8 cellular contexts compared by ENCODE assay signal in the genomic region with DNA sequence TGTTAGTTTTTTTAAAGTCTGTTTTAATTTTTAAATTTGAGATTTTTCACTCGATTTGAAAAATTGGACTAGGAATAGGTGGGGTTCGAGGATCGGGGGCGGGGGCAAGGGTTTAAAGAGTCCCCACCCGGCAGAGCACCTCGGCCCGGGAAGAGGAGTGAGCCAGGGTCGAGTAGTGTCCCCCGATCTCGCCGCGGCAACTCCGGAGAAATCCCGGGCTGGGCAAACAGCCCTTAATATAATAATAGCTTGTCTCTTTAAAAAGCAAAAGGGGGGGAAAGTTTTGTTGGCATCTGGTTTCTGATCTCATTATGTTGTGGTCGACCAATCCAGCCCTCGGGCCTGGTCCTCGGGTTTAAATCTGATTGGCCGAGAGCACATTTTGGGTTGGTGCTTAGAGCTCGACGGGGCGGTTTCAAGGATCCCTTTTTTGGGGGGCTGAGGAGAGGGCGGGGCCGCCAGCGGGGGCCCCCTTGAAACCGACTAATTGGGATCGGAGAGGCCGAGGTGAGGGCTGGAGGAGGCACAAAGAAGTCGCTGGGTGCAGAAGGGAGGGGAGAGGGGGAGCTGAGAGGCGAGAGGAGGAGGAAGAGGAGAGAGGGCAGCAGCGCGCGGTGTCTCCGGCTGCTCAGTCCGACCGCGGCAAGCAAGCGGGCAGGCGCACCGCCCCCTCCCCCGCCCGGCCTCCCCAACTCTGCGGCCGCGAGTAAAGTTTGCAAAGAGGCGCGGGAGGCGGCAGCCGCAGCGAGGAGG. TPM values are rescaled to one million over a fixed set of nuclear protein-coding genes. Genes with fewer than 3 reads are reported as not detected.
DNase-seq lines count a peak whose midpoint lies in the region; ATAC-seq and TF ChIP-seq lines count a peak whose summit lies in the region.

Gene FZD2 (plus strand): TSS at position 631 of the 753 bp plus-strand sequence. CDS start 205 bp downstream, outside the sequence.

- peaks cover 3% of the 10 kb centered on the region for H3K4me1 ChIP-seq in endodermal cell (ENCODE audit: control insufficient read depth, insufficient read depth, low read length)

- peak within 1 kb of the TSS; percentile 98 for H3K27ac ChIP-seq in endodermal cell (ENCODE audit: low read depth, low read length)

- peaks cover 68% of the 10 kb centered on the region for H3K27me3 Mint-ChIP-seq in activated CD4-positive, alpha-beta memory T cell treated with anti-CD3 and anti-CD28 coated beads for 36 hours
- H3K27me3 Mint-ChIP-seq in endodermal cell (ENCODE audit: insufficient read depth): peaks cover 48% of the 10 kb centered on the region

- H3K4me3 Mint-ChIP-seq in activated CD4-positive, alpha-beta memory T cell treated with anti-CD3 and anti-CD28 coated beads for 36 hours: peak within 1 kb of the TSS; percentile 74
- peak within 1 kb of the TSS; percentile 83 for H3K4me3 Mint-ChIP-seq in endodermal cell

- CTCF ChIA-PET in activated CD4-positive, alpha-beta memory T cell treated with anti-CD3 and anti-CD28 coated beads for 36 hours (lab: Charles Lee): interaction anchor here (1.6 kb wide), 1 partner anchor 24 kb away, joined by 6 read pairs; no protein-coding TSS in a partner anchor

- H3K36me3 Mint-ChIP-seq in activated CD4-positive, alpha-beta memory T cell treated with anti-CD3 and anti-CD28 coated beads for 36 hours: peaks cover 2% of the 10 kb centered on the region
- peaks cover 10% of the 10 kb centered on the region for H3K36me3 Mint-ChIP-seq in endodermal cell (ENCODE audit: low read depth)

- ATAC-seq in HG03280 (IDR thresholded peaks at IDR 0.05; ENCODE audit: unreplicated experiment) (peak; percentile 61), GM19455 (IDR thresholded peaks at IDR 0.05; ENCODE audit: unreplicated experiment) (no peak)

- POLR2A ChIA-PET in activated CD4-positive, alpha-beta memory T cell treated with anti-CD3 and anti-CD28 coated beads for 36 hours (lab: Charles Lee): no interaction called here

- TF ChIP-seq CTCF in endodermal cell (conservative IDR thresholded peaks at IDR 0.05): no peak

- no peaks in the 10 kb centered on the region for H3K9me3 ChIP-seq in endodermal cell (ENCODE audit: control insufficient read depth, low read length)

- intact Hi-C loops in activated CD4-positive, alpha-beta memory T cell treated with anti-CD3 and anti-CD28 coated beads for 36 hours (cut with micrococcal nuclease): no loop called here

- H3K9ac ChIP-seq in endodermal cell (ENCODE audit: extremely low read depth, low read length, poor library complexity, severe bottlenecking): peak within 1 kb of the TSS; percentile 79

- 0 to 2% methylated on average over 14 to 48 of the region's 49 CpGs for WGBS in endodermal cell (ENCODE audit: insufficient coverage in 1 of 2, insufficient read length in 1 of 2), 2 experiments

- H3K4me1 Mint-ChIP-seq in activated CD4-positive, alpha-beta memory T cell treated with anti-CD3 and anti-CD28 coated beads for 36 hours (ENCODE audit: low read depth): peaks cover 25% of the 10 kb centered on the region
- H3K4me1 Mint-ChIP-seq in endodermal cell: peaks cover 39% of the 10 kb centered on the region

- H3K9me3 Mint-ChIP-seq in activated CD4-positive, alpha-beta memory T cell treated with anti-CD3 and anti-CD28 coated beads for 36 hours: no peaks in the 10 kb centered on the region
- H3K9me3 Mint-ChIP-seq in endodermal cell: peaks cover 10% of the 10 kb centered on the region

- peak within 1 kb of the TSS; percentile 93 for H3K4me3 ChIP-seq in endodermal cell (ENCODE audit: low read length)

- DNase-seq in DMS79 (lab: John Stamatoyannopoulos, UW) (peak; percentile 90), NCI-H460 (ENCODE audit: extremely low read depth, low read depth) (peak; percentile 79), endodermal cell (peak; percentile 98), medulla oblongata (ENCODE audit: extremely low spot score) (peak; percentile 90)
- peak; percentile 54 for DNase-seq in activated CD4-positive, alpha-beta memory T cell treated with anti-CD3 and anti-CD28 coated beads for 36 hours
- DNase-seq in stimulated activated CD8-positive, alpha-beta memory T cell treated with anti-CD3 and anti-CD28 coated beads, Interleukin-4, amount 100 ng/mL, for 1 hour (ENCODE audit: low read depth in 2 of 2, low spot score in 1 of 2): peak; percentile 20 to 23

- H3K27ac Mint-ChIP-seq in activated CD4-positive, alpha-beta memory T cell treated with anti-CD3 and anti-CD28 coated beads for 36 hours: no peak within 1 kb of the TSS
- H3K27ac Mint-ChIP-seq in endodermal cell: peak within 1 kb of the TSS; percentile 98

- H3K27me3 ChIP-seq in endodermal cell (ENCODE audit: control insufficient read depth, insufficient read depth, low read length, poor library complexity, severe bottlenecking): peaks cover 14% of the 10 kb centered on the region

- no peaks in the 10 kb centered on the region for H3K36me3 ChIP-seq in endodermal cell (ENCODE audit: control insufficient read depth, insufficient read depth, low read length)

RNA-seq across cellular contexts. Expression of gene FZD2, which starts in this region (rescaled TPM):
- 1.7 and 2.0 TPM in 2 replicates for total RNA-seq in NCI-H460 (2014; rRNA removed; shearing (Covaris generic))
- 2.0 and 6.1 TPM in 2 replicates for polyA plus RNA-seq in NCI-H460 (2014; cell fraction: nucleus; rRNA removed)
- total RNA-seq in activated CD4-positive, alpha-beta memory T cell treated with anti-CD3 and anti-CD28 coated beads for 36 hours: not detected
- 10 to 100 TPM; 20.6 to 21.9 TPM for total RNA-seq in endodermal cell
- 65.2 TPM for polyA plus RNA-seq in endodermal cell (2013, experiment 1 of 2)
- 64.6 TPM for polyA plus RNA-seq in endodermal cell (2013, experiment 2 of 2)

Comparison
In these comparisons a context has a peak if more than half of its experiments do, and no peak if none do; other contexts are left out.
1. Peak in DNase-seq in activated CD4-positive, alpha-beta memory T cell treated with anti-CD3 and anti-CD28 coated beads for 36 hours; RNA of the gene not detected or under 1 TPM.
2. DNase-seq: peak in every context shown above with its lines; median percentile 98 in endodermal cell; 90 in DMS79; 90 in medulla oblongata; 79 in NCI-H460; 54 in activated CD4-positive, alpha-beta memory T cell treated with anti-CD3 and anti-CD28 coated beads for 36 hours; 22 in stimulated activated CD8-positive, alpha-beta memory T cell treated with anti-CD3 and anti-CD28 coated beads, Interleukin-4, amount 100 ng/mL, for 1 hour.